ENCODE assay signal across 7 cellular contexts in genomic region chr9:70257512-70257911, GRCh38. TPM values are rescaled to one million over a fixed set of nuclear protein-coding genes. Genes with fewer than 3 reads are reported as not detected.
DNase-seq lines count a peak whose midpoint lies in the region; ATAC-seq and TF ChIP-seq lines count a peak whose summit lies in the region.

No MANE protein-coding gene starts in this region.

- no peaks in the 10 kb centered on the region for H3K9me3 ChIP-seq in skeletal muscle satellite cell (replicated peaks; ENCODE audit: low read length)

- H3K36me3 ChIP-seq in skeletal muscle satellite cell (ENCODE audit: insufficient read depth, low read length) = peaks cover 23% of the 10 kb centered on the region

- DNase-seq in HT-29 (ENCODE audit: low spot score) (peak; percentile 21), foreskin fibroblast (peak in 1 of 2 donors; percentile 5), HK-2 (ENCODE audit: unreplicated experiment) (no peak), glomerular visceral epithelial cell (ENCODE audit: extremely low spot score) (no peak)

- no peak for ATAC-seq in HG02610 (IDR thresholded peaks at IDR 0.05; ENCODE audit: unreplicated experiment)

- peaks cover 61% of the 10 kb centered on the region for H3K4me1 ChIP-seq in skeletal muscle satellite cell (ENCODE audit: control insufficient read depth, insufficient read depth, low read length)

- peak overlapping the region; percentile 94 for H3K4me2 ChIP-seq in skeletal muscle satellite cell (ENCODE audit: low read length)

- H3K4me3 ChIP-seq in foreskin fibroblast (ENCODE audit: low read depth in 1 of 2, low read length in 2 of 2) (peak overlapping the region; percentile 83 to 92), skeletal muscle satellite cell (ENCODE audit: low read length) (peak overlapping the region; percentile 96)

- peak overlapping the region; percentile 89 for H3K27ac ChIP-seq in VCaP

- H3K27me3 ChIP-seq in skeletal muscle satellite cell (ENCODE audit: control insufficient read depth, insufficient read depth, low read length) = no peaks in the 10 kb centered on the region

- no peak for TF ChIP-seq CTCF in VCaP (conservative IDR thresholded peaks at IDR 0.05)
- no peak for TF ChIP-seq CTCF in foreskin fibroblast (IDR thresholded peaks at IDR 0.05; ENCODE audit: low read depth, low read length)

- peak overlapping the region; percentile 99 for H3K9ac ChIP-seq in skeletal muscle satellite cell (ENCODE audit: low read depth, low read length)

RNA-seq across cellular contexts. Expression of gene SMC5, which starts 1.3 kb away (rescaled TPM):
- total RNA-seq in HT-29 (2014; rRNA removed; shearing (Covaris generic)) = 9.7 and 10.8 TPM in 2 replicates
- 17.3 and 19.3 TPM in 2 replicates for total RNA-seq in skeletal muscle satellite cell (2012; rRNA removed)
